Comparison of ENCODE assay signal across 8 cellular contexts in the genomic region with DNA sequence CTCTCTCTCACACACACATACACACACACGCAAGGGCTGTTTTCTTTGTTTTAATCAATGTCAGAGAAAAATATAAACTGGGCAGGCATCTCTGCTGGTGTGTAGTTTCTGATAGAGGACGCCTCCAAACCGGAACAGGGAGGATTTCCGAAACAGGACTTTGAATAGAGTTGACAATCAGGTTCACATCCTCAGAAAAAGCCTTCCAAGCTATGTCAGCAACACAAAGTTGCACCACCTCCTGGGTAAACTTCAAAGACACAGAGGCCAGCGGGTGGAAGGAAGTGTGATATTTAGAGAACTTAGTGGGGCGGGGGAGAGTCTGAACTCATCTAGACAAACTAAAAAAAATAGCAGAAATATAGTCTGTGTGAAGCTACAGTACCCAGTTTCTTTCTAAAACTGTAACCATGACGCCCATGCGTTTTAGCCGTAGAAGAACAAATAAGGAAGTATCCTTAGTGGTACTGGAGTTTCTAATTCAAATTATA. TPM values are rescaled to one million over a fixed set of nuclear protein-coding genes. Genes with fewer than 3 reads are reported as not detected.
DNase-seq lines count a peak whose midpoint lies in the region; ATAC-seq and TF ChIP-seq lines count a peak whose summit lies in the region.

No MANE protein-coding gene starts in this region.

- peak overlapping the region; percentile 89 for H3K4me2 ChIP-seq in OCI-LY3 (ENCODE audit: low read length)

- peak overlapping the region; percentile 94 for H3K9ac ChIP-seq in OCI-LY3 (ENCODE audit: low read length)

- H3K4me1 ChIP-seq in OCI-LY3 (ENCODE audit: low read length), result peaks cover 35% of the 10 kb centered on the region
- H3K4me1 ChIP-seq in prostate gland (replicated peaks), result no peaks in the 10 kb centered on the region

- peak overlapping the region; percentile 99 for H3K4me3 ChIP-seq in OCI-LY3 (ENCODE audit: low read length)
- peak overlapping the region; percentile 20 to 21 for H3K4me3 ChIP-seq in prostate gland

- H3K36me3 ChIP-seq in OCI-LY3 (replicated peaks; ENCODE audit: low read depth, low read length), result peaks cover 23% of the 10 kb centered on the region
- no peaks in the 10 kb centered on the region for H3K36me3 ChIP-seq in prostate gland

- H3K27ac ChIP-seq in OCI-LY3 (ENCODE audit: low read length), result peak overlapping the region; percentile 99
- no peak overlapping the region for H3K27ac ChIP-seq in prostate gland
- no peak overlapping the region for H3K27ac ChIP-seq in RWPE1

- peak; percentile 67 for ATAC-seq in Right ventricle myocardium superior (ENCODE audit: poor library complexity)

- POLR2A ChIA-PET in RWPE1 (lab: Yijun Ruan, JAX; ENCODE audit: low non-redundant PET), result no interaction called here

- WGBS in prostate gland, result 0% methylated on average over 9 of the region's 9 CpGs

- peak; percentile 15 for DNase-seq in NCI-H1105 treated with DMSO at 0.1 percent for 48 hours (lab: John Stamatoyannopoulos, UW)
- DNase-seq in NCI-H1105 (lab: John Stamatoyannopoulos, UW), result no peak
- DNase-seq in activated gamma-delta T cell treated with anti-CD3 and anti-CD28 coated beads, Interleukin-2, amount 50 U/mL, for 16 hours (ENCODE audit: low read depth), result peak; percentile 51
- peak; percentile 46 for DNase-seq in Right ventricle myocardium superior
- DNase-seq in prostate gland (ENCODE audit: low spot score), result no peak
- DNase-seq in RWPE1 (ENCODE audit: low spot score), result no peak
- no peak for DNase-seq in HuH-7 (ENCODE audit: low spot score)

- H4K20me1 ChIP-seq in OCI-LY3 (ENCODE audit: insufficient read depth, low read length), result no peaks in the 10 kb centered on the region; the same call in 1 of the 2 replicates

- intact Hi-C loops in Right ventricle myocardium superior (cut with DNase I) (no loop called here), prostate gland (cut with DNase I) (no loop called here)

- H3K27me3 ChIP-seq in OCI-LY3 (ENCODE audit: low read depth, low read length), result no peaks in the 10 kb centered on the region
- no peaks in the 10 kb centered on the region for H3K27me3 ChIP-seq in prostate gland (replicated peaks; ENCODE audit: insufficient read depth)

- H3K9me3 ChIP-seq in OCI-LY3 (ENCODE audit: insufficient read depth, low read length), result no peaks in the 10 kb centered on the region
- no peaks in the 10 kb centered on the region for H3K9me3 ChIP-seq in prostate gland

- no peak overlapping the region for H2AFZ ChIP-seq in OCI-LY3 (ENCODE audit: low read depth, low read length)

- H3K79me2 ChIP-seq in OCI-LY3 (ENCODE audit: low read length), result peaks cover 68% of the 10 kb centered on the region

- no peak for TF ChIP-seq CTCF in OCI-LY3 (IDR thresholded peaks at IDR 0.05; ENCODE audit: low read depth, low read length)
- TF ChIP-seq CTCF in prostate gland (IDR thresholded peaks at IDR 0.05), result no peak
- no peak for TF ChIP-seq CTCF in RWPE1 (conservative IDR thresholded peaks at IDR 0.05; ENCODE audit: low read depth)

- CTCF ChIA-PET in RWPE1 (lab: Yijun Ruan, JAX), result interaction anchor here (0.8 kb wide), 1 partner anchor 423 kb away, joined by 3 read pairs; no protein-coding TSS in a partner anchor

- no peak for TF ChIP-seq POLR2A in prostate gland (IDR thresholded peaks at IDR 0.05)

RNA-seq across cellular contexts. Expression of gene ST8SIA4, which starts 1.2 kb away (rescaled TPM):
- total RNA-seq in Right ventricle myocardium superior, result 2.9 TPM
- total RNA-seq in prostate gland, result under 1 TPM; 0.80 to 0.82 TPM

Comparison
In these comparisons a context has a peak if more than half of its experiments do, and no peak if none do; other contexts are left out.
1. DNase-seq: peak in NCI-H1105 treated with DMSO at 0.1 percent for 48 hours (single experiment), activated gamma-delta T cell treated with anti-CD3 and anti-CD28 coated beads, Interleukin-2, amount 50 U/mL, for 16 hours (single experiment) and Right ventricle myocardium superior (single experiment); none in NCI-H1105 (single experiment), prostate gland (single experiment), RWPE1 (single experiment) and HuH-7 (single experiment).